8 cellular contexts compared by ENCODE assay signal in the genomic region with DNA sequence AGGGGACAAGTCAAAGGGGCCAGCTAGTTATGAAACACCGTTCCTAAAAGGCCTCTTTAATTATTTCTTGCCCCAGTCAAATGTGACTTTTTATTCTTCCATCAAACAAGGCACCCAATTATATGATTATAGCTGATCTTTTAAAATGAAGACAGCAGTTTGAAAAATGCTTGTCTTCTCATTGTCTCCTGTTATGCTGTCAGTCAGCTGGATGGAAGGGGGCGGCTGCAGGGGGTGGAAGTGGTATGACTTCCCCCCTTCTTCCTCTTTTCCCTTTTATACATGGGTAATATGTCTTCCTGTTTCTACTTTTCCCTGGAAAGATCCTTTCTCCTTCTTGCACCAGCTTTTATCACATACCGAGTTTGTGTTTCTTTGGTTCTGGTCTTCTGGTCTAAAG. TPM values are rescaled to one million over a fixed set of nuclear protein-coding genes. Genes with fewer than 3 reads are reported as not detected.
"Had no signal": no experiment of that assay in that cellular context is flagged by ENCODE, and none has a peak within 500 bp of the region (broad histone marks: within the 10 kb centered on the region; RNA-seq: fewer than 3 reads in every experiment).

No MANE protein-coding gene starts in this region.

- H3K4me3 ChIP-seq: K562 had no signal

- H3K27ac ChIP-seq: HL-60 had no signal

- H3K36me3 Mint-ChIP-seq: IgD-negative memory B cell had no signal

- DNase-seq: IMR-90, KBM-7 had no signal

- H3K27ac Mint-ChIP-seq: IgD-negative memory B cell had no signal

- H3K4me1 Mint-ChIP-seq: IgD-negative memory B cell had no signal

- H3K4me3 Mint-ChIP-seq: IgD-negative memory B cell had no signal

- ATAC-seq: HepG2, K562 had no signal

RNA-seq across cellular contexts. Expression of gene KCNA10, which starts 25.8 kb away (rescaled TPM):
- total RNA-seq: HepG2, HT-29, HT1080, IMR-90, K562 had no signal
- polyA plus RNA-seq: HepG2, IgD-negative memory B cell, IMR-90, K562 had no signal
